In the genomic region with DNA sequence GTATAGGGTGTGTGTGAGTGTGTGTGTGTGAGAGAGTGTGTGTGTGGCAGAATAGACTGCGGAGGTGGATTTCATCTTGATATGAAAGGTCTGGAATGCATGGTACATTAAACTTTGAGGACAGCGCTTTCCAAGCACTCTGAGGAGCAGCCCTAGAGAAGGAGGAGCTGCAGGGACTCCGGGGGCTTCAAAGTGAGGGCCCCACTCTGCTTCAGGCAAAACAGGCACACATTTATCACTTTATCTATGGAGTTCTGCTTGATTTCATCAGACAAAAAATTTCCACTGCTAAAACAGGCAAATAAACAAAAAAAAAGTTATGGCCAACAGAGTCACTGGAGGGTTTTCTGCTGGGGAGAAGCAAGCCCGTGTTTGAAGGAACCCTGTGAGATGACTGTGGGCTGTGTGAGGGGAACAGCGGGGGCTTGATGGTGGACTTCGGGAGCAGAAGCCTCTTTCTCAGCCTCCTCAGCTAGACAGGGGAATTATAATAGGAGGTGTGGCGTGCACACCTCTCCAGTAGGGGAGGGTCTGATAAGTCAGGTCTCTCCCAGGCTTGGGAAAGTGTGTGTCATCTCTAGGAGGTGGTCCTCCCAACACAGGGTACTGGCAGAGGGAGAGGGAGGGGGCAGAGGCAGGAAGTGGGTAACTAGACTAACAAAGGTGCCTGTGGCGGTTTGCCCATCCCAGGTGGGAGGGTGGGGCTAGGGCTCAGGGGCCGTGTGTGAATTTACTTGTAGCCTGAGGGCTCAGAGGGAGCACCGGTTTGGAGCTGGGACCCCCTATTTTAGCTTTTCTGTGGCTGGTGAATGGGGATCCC, we compare ENCODE assay signal across 8 cellular contexts. TPM values are rescaled to one million over a fixed set of nuclear protein-coding genes. Genes with fewer than 3 reads are reported as not detected.
DNase-seq lines count a peak whose midpoint lies in the region; ATAC-seq, FAIRE-seq and TF ChIP-seq lines count a peak whose summit lies in the region.

No MANE protein-coding gene starts in this region.

- intact Hi-C loops in HepG2 (cut with micrococcal nuclease; ENCODE audit: unreplicated experiment) (no loop called here), thyroid gland (cut with DNase I) (no loop called here)

- H2AFZ ChIP-seq in HepG2 (ENCODE audit: low read length): no peak overlapping the region

- ATAC-seq in HepG2: peak; percentile 75
- ATAC-seq in HG03135 (IDR thresholded peaks at IDR 0.05; ENCODE audit: unreplicated experiment): no peak

- H4K20me1 ChIP-seq in HepG2 (ENCODE audit: insufficient read depth, low read length): no peaks in the 10 kb centered on the region

- H3K4me2 ChIP-seq in HepG2 (ENCODE audit: low read depth, low read length): peak overlapping the region; percentile 57

- CTCF ChIA-PET in HepG2 (lab: Yijun Ruan, JAX; ENCODE audit: low intra/inter-chr PET ratio, low total read pairs): no interaction called here

- FAIRE-seq in HepG2 (lab: Jason Lieb, UNC): no peak

- TF ChIP-seq EP300 in HepG2 (IDR thresholded peaks at IDR 0.05; ENCODE audit: low read depth in 2 of 2, low read length in 2 of 2) (no peak), HepG2 (CRISPR knock-in tag; IDR thresholded peaks at IDR 0.05; ENCODE audit: borderline replicate concordance) (no peak)

- H3K27ac ChIP-seq in HepG2 (ENCODE audit: extremely low read length, insufficient read depth, low read length): no peak overlapping the region
- H3K27ac ChIP-seq in thyroid gland: no peak overlapping the region

- POLR2A ChIA-PET in HepG2 (lab: Yijun Ruan, JAX): interaction anchor here (0.9 to 1.2 kb wide), 3 partner anchors 18 to 62 kb away, joined by 3 to 4 read pairs (median 4); partner anchors contain the start of genes HDAC1 and MARCKSL1

- peak overlapping the region in 1 of 3 experiments; percentile 37; a peak in 2 of 6 replicates for H3K4me3 ChIP-seq in HepG2 (replicated peaks in 1 of 3; ENCODE audit: insufficient read depth in 1 of 3, low read depth in 2 of 3, low read length in 3 of 3)
- H3K4me3 ChIP-seq in thyroid gland (replicated peaks in 1 of 3): no peak overlapping the region

- DNase-seq in DMS79 treated with DMSO at 0.1 percent for 48 hours (lab: John Stamatoyannopoulos, UW) (peak; percentile 84), NCI-H526 (lab: John Stamatoyannopoulos, UW) (peak; percentile 62 to 70), activated T-cell treated with anti-CD3 and anti-CD28 coated beads for 48 hours (ENCODE audit: low read depth) (peak; percentile 74), HepG2 (ENCODE audit: low spot score) (peak; percentile 63), thyroid gland (peak; percentile 14 to 29), NCI-H1048 (lab: John Stamatoyannopoulos, UW) (no peak), amygdala (lab: John Stamatoyannopoulos, UW) (no peak)

- in situ Hi-C loops in HepG2 (cut with HindIII; ENCODE audit: extremely low pct_ligation_motif_present, low pct_unique_long_range_greater_than_20kb): no loop called here

- no peak for TF ChIP-seq RAD21 in HepG2 (CRISPR knock-in tag; IDR thresholded peaks at IDR 0.05)

- H3K9ac ChIP-seq in HepG2 (ENCODE audit: insufficient read depth, low read depth, low read length): peak overlapping the region; percentile 13; the same call in 1 of the 2 replicates

- BruUV-seq in HepG2 (replicated peaks; lab: Mats Ljungman, UMichigan): no TSS peak

- H3K9me3 ChIP-seq in HepG2 (ENCODE audit: low read length) (no peaks in the 10 kb centered on the region), thyroid gland (no peaks in the 10 kb centered on the region)

- peaks cover 0 to 10% of the 10 kb centered on the region in 2 experiments; a peak in 1 of 5 replicates for H3K27me3 ChIP-seq in HepG2 (ENCODE audit: control insufficient read depth in 1 of 2, insufficient read depth in 2 of 2, low read length in 2 of 2)
- H3K27me3 ChIP-seq in thyroid gland: no peaks in the 10 kb centered on the region

- no peak for TF ChIP-seq POLR2A in HepG2 (IDR thresholded peaks at IDR 0.05; ENCODE audit: insufficient read depth in 1 of 2, low read depth in 2 of 2, low read length in 2 of 2)
- TF ChIP-seq POLR2A in thyroid gland (IDR thresholded peaks at IDR 0.05): no peak

- H3K4me1 ChIP-seq in HepG2 (ENCODE audit: insufficient read depth, low read length) (peaks cover 21% of the 10 kb centered on the region), thyroid gland (peaks cover 0 to 13% of the 10 kb centered on the region in 2 donors)

- H3K79me2 ChIP-seq in HepG2 (ENCODE audit: insufficient read depth, low read length): no peaks in the 10 kb centered on the region

- 20% methylated on average over 7 of the region's 10 CpGs for WGBS in HepG2 (ENCODE audit: low lambda C conversion rate)
- WGBS in thyroid gland, 2 donors: 31 to 50% methylated on average over 8 to 10 of the region's 10 CpGs

- H3K36me3 ChIP-seq in HepG2 (replicated peaks in 1 of 2; ENCODE audit: control insufficient read depth in 1 of 2, insufficient read depth in 2 of 2, low read length in 2 of 2) (no peaks in the 10 kb centered on the region), thyroid gland (no peaks in the 10 kb centered on the region)

- TF ChIP-seq CTCF in HepG2 (CRISPR knock-in tag; IDR thresholded peaks at IDR 0.05) (no peak), thyroid gland (IDR thresholded peaks at IDR 0.05) (no peak)

RNA-seq across cellular contexts. Expression of gene HDAC1, which starts 18.3 kb away (rescaled TPM):
- 93.5 and 109 TPM in 2 replicates for total RNA-seq in HepG2 (2016; rRNA removed; fragmentation: Illumina TruSeq; extraction: Trizol)
- total RNA-seq in HepG2 (2016; cell fraction: cytosol; rRNA removed; fragmentation: Illumina TruSeq; extraction: Trizol; ENCODE audit: low read depth): 18.6 and 19.6 TPM in 2 replicates
- total RNA-seq in HepG2 (2016; cell fraction: insoluble cytoplasmic fraction; rRNA removed; fragmentation: Illumina TruSeq; extraction: Trizol): 97.8 and 111 TPM in 2 replicates
- total RNA-seq in HepG2 (2016; cell fraction: membrane; rRNA removed; fragmentation: Illumina TruSeq; extraction: Trizol): 26.5 and 28.5 TPM in 2 replicates
- total RNA-seq in HepG2 (2016; cell fraction: nucleus; rRNA removed; fragmentation: Illumina TruSeq; extraction: Trizol): 69.7 and 73.3 TPM in 2 replicates
- 189 and 190 TPM in 2 replicates for polyA plus RNA-seq in HepG2 (2011; rRNA removed)
- polyA plus RNA-seq in HepG2 (2011; cell fraction: cytosol; rRNA removed): 126 and 169 TPM in 2 replicates
- 278 and 321 TPM in 2 replicates for polyA plus RNA-seq in HepG2 (2011; cell fraction: nucleus; rRNA removed)
- 146 and 207 TPM in 2 replicates for polyA plus RNA-seq in HepG2 (2012)
- polyA plus RNA-seq in HepG2 (2016; cell fraction: cytosol; fragmentation: Illumina TruSeq; extraction: Trizol; ENCODE audit: low read depth): 9.8 and 9.9 TPM in 2 replicates
- polyA plus RNA-seq in HepG2 (2016; cell fraction: insoluble cytoplasmic fraction; fragmentation: Illumina TruSeq; extraction: Trizol; ENCODE audit: low read depth): 105 and 112 TPM in 2 replicates
- polyA plus RNA-seq in HepG2 (2016; cell fraction: membrane; fragmentation: Illumina TruSeq; extraction: Trizol; ENCODE audit: low read depth): 15.6 and 18.2 TPM in 2 replicates
- 128 and 133 TPM in 2 replicates for polyA plus RNA-seq in HepG2 (2016; cell fraction: nucleus; fragmentation: Illumina TruSeq; extraction: Trizol; ENCODE audit: insufficient read depth, low read depth)
- polyA minus RNA-seq in HepG2 (2011; rRNA and poly(A)+ RNA removed; ENCODE audit: low replicate concordance): 165 and 166 TPM in 2 replicates
- 54.2 and 56.9 TPM in 2 replicates for polyA minus RNA-seq in HepG2 (2011; cell fraction: cytosol; rRNA and poly(A)+ RNA removed)
- polyA minus RNA-seq in HepG2 (2011; cell fraction: nucleus; rRNA and poly(A)+ RNA removed): 145 and 189 TPM in 2 replicates
- total RNA-seq in thyroid gland: 10 to 100 TPM; 78.2 to 96.8 (median 85.0) TPM

RNA-seq across cellular contexts. Expression of gene LCK, which starts 22.5 kb away (rescaled TPM):
- 0.83 and 0.93 TPM in 2 replicates for total RNA-seq in HepG2 (2016; rRNA removed; fragmentation: Illumina TruSeq; extraction: Trizol)
- total RNA-seq in HepG2 (2016; cell fraction: cytosol; rRNA removed; fragmentation: Illumina TruSeq; extraction: Trizol; ENCODE audit: low read depth): 0.30 TPM in 1 of 2 replicates, not detected in the other
- 0.54 and 0.61 TPM in 2 replicates for total RNA-seq in HepG2 (2016; cell fraction: insoluble cytoplasmic fraction; rRNA removed; fragmentation: Illumina TruSeq; extraction: Trizol)
- total RNA-seq in HepG2 (2016; cell fraction: membrane; rRNA removed; fragmentation: Illumina TruSeq; extraction: Trizol): 0.31 and 0.40 TPM in 2 replicates
- total RNA-seq in HepG2 (2016; cell fraction: nucleus; rRNA removed; fragmentation: Illumina TruSeq; extraction: Trizol): 0.40 and 1.3 TPM in 2 replicates
- 1.8 and 3.1 TPM in 2 replicates for polyA plus RNA-seq in HepG2 (2011; rRNA removed)
- 1.6 and 2.2 TPM in 2 replicates for polyA plus RNA-seq in HepG2 (2011; cell fraction: cytosol; rRNA removed)
- 5.1 and 6.4 TPM in 2 replicates for polyA plus RNA-seq in HepG2 (2011; cell fraction: nucleus; rRNA removed)
- polyA plus RNA-seq in HepG2 (2012): 1.2 and 1.3 TPM in 2 replicates
- 0.06 and 0.08 TPM in 2 replicates for polyA plus RNA-seq in HepG2 (2016; cell fraction: cytosol; fragmentation: Illumina TruSeq; extraction: Trizol; ENCODE audit: low read depth)
- polyA plus RNA-seq in HepG2 (2016; cell fraction: insoluble cytoplasmic fraction; fragmentation: Illumina TruSeq; extraction: Trizol; ENCODE audit: low read depth): 0.60 and 0.75 TPM in 2 replicates
- polyA plus RNA-seq in HepG2 (2016; cell fraction: membrane; fragmentation: Illumina TruSeq; extraction: Trizol; ENCODE audit: low read depth): 0.17 and 0.27 TPM in 2 replicates
- 0.71 and 1.1 TPM in 2 replicates for polyA plus RNA-seq in HepG2 (2016; cell fraction: nucleus; fragmentation: Illumina TruSeq; extraction: Trizol; ENCODE audit: insufficient read depth, low read depth)
- 0.42 and 2.6 TPM in 2 replicates for polyA minus RNA-seq in HepG2 (2011; rRNA and poly(A)+ RNA removed; ENCODE audit: low replicate concordance)
- 1.2 and 1.3 TPM in 2 replicates for polyA minus RNA-seq in HepG2 (2011; cell fraction: cytosol; rRNA and poly(A)+ RNA removed)
- polyA minus RNA-seq in HepG2 (2011; cell fraction: nucleus; rRNA and poly(A)+ RNA removed): 0.75 and 2.3 TPM in 2 replicates
- 1 to 10 TPM; 2.2 to 4.0 (median 3.5) TPM for total RNA-seq in thyroid gland

RNA-seq across cellular contexts. Expression of gene FAM167B, which starts 26.6 kb away (rescaled TPM):
- total RNA-seq in HepG2 (2016; rRNA removed; fragmentation: Illumina TruSeq; extraction: Trizol) (0.15 and 0.45 TPM in 2 replicates), thyroid gland (1 to 10 TPM; 3.6 to 5.6 (median 4.1) TPM)
- 0.30 TPM in 1 of 2 replicates, not detected in the other for total RNA-seq in HepG2 (2016; cell fraction: cytosol; rRNA removed; fragmentation: Illumina TruSeq; extraction: Trizol; ENCODE audit: low read depth)
- total RNA-seq in HepG2 (2016; cell fraction: insoluble cytoplasmic fraction; rRNA removed; fragmentation: Illumina TruSeq; extraction: Trizol): 0.28 TPM in 1 of 2 replicates, not detected in the other
- total RNA-seq in HepG2 (2016; cell fraction: membrane; rRNA removed; fragmentation: Illumina TruSeq; extraction: Trizol): 0.31 and 0.65 TPM in 2 replicates
- total RNA-seq in HepG2 (2016; cell fraction: nucleus; rRNA removed; fragmentation: Illumina TruSeq; extraction: Trizol): 0.41 TPM in 1 of 2 replicates, not detected in the other
- polyA plus RNA-seq in HepG2 (2011; rRNA removed): 0.70 and 1.1 TPM in 2 replicates
- 0.67 and 1.1 TPM in 2 replicates for polyA plus RNA-seq in HepG2 (2011; cell fraction: cytosol; rRNA removed)
- polyA plus RNA-seq in HepG2 (2011; cell fraction: nucleus; rRNA removed): 0.51 and 0.55 TPM in 2 replicates
- 0.94 and 1.4 TPM in 2 replicates for polyA plus RNA-seq in HepG2 (2012)
- 0.37 and 0.38 TPM in 2 replicates for polyA plus RNA-seq in HepG2 (2016; cell fraction: cytosol; fragmentation: Illumina TruSeq; extraction: Trizol; ENCODE audit: low read depth)
- 0.44 and 0.56 TPM in 2 replicates for polyA plus RNA-seq in HepG2 (2016; cell fraction: insoluble cytoplasmic fraction; fragmentation: Illumina TruSeq; extraction: Trizol; ENCODE audit: low read depth)
- 0.42 and 0.56 TPM in 2 replicates for polyA plus RNA-seq in HepG2 (2016; cell fraction: membrane; fragmentation: Illumina TruSeq; extraction: Trizol; ENCODE audit: low read depth)
- polyA plus RNA-seq in HepG2 (2016; cell fraction: nucleus; fragmentation: Illumina TruSeq; extraction: Trizol; ENCODE audit: insufficient read depth, low read depth): 0.89 TPM in 1 of 2 replicates, not detected in the other
- polyA minus RNA-seq in HepG2 (2011; rRNA and poly(A)+ RNA removed; ENCODE audit: low replicate concordance): 0.44 and 1.3 TPM in 2 replicates
- polyA minus RNA-seq in HepG2 (2011; cell fraction: cytosol; rRNA and poly(A)+ RNA removed): 0.70 TPM in 1 of 2 replicates, not detected in the other
- not detected in 2 replicates for polyA minus RNA-seq in HepG2 (2011; cell fraction: nucleus; rRNA and poly(A)+ RNA removed)

RNA-seq across cellular contexts. Expression of gene EIF3I, which starts 51.4 kb away (rescaled TPM):
- total RNA-seq in HepG2 (2016; rRNA removed; fragmentation: Illumina TruSeq; extraction: Trizol): 223 and 286 TPM in 2 replicates
- total RNA-seq in HepG2 (2016; cell fraction: cytosol; rRNA removed; fragmentation: Illumina TruSeq; extraction: Trizol; ENCODE audit: low read depth): 67.0 and 70.3 TPM in 2 replicates
- total RNA-seq in HepG2 (2016; cell fraction: insoluble cytoplasmic fraction; rRNA removed; fragmentation: Illumina TruSeq; extraction: Trizol): 235 and 275 TPM in 2 replicates
- 130 and 131 TPM in 2 replicates for total RNA-seq in HepG2 (2016; cell fraction: membrane; rRNA removed; fragmentation: Illumina TruSeq; extraction: Trizol)
- total RNA-seq in HepG2 (2016; cell fraction: nucleus; rRNA removed; fragmentation: Illumina TruSeq; extraction: Trizol): 55.1 and 64.8 TPM in 2 replicates
- polyA plus RNA-seq in HepG2 (2011; rRNA removed): 210 and 218 TPM in 2 replicates
- polyA plus RNA-seq in HepG2 (2011; cell fraction: cytosol; rRNA removed): 334 and 368 TPM in 2 replicates
- 51.9 and 67.9 TPM in 2 replicates for polyA plus RNA-seq in HepG2 (2011; cell fraction: nucleus; rRNA removed)
- polyA plus RNA-seq in HepG2 (2012): 173 and 177 TPM in 2 replicates
- polyA plus RNA-seq in HepG2 (2016; cell fraction: cytosol; fragmentation: Illumina TruSeq; extraction: Trizol; ENCODE audit: low read depth): 77.8 and 80.3 TPM in 2 replicates
- polyA plus RNA-seq in HepG2 (2016; cell fraction: insoluble cytoplasmic fraction; fragmentation: Illumina TruSeq; extraction: Trizol; ENCODE audit: low read depth): 282 and 311 TPM in 2 replicates
- 120 and 124 TPM in 2 replicates for polyA plus RNA-seq in HepG2 (2016; cell fraction: membrane; fragmentation: Illumina TruSeq; extraction: Trizol; ENCODE audit: low read depth)
- polyA plus RNA-seq in HepG2 (2016; cell fraction: nucleus; fragmentation: Illumina TruSeq; extraction: Trizol; ENCODE audit: insufficient read depth, low read depth): 90.6 and 90.7 TPM in 2 replicates
- 326 and 552 TPM in 2 replicates for polyA minus RNA-seq in HepG2 (2011; rRNA and poly(A)+ RNA removed; ENCODE audit: low replicate concordance)
- 107 and 121 TPM in 2 replicates for polyA minus RNA-seq in HepG2 (2011; cell fraction: cytosol; rRNA and poly(A)+ RNA removed)
- polyA minus RNA-seq in HepG2 (2011; cell fraction: nucleus; rRNA and poly(A)+ RNA removed): 37.5 and 37.7 TPM in 2 replicates
- total RNA-seq in thyroid gland: 100 to 1,000 TPM; 193 to 383 (median 216) TPM

RNA-seq across cellular contexts. Expression of gene TMEM234, which starts 51.4 kb away (rescaled TPM):
- total RNA-seq in HepG2 (2016; rRNA removed; fragmentation: Illumina TruSeq; extraction: Trizol) (4.2 and 9.0 TPM in 2 replicates), thyroid gland (10 to 100 TPM; 38.4 to 52.8 (median 39.2) TPM)
- 5.8 and 6.9 TPM in 2 replicates for total RNA-seq in HepG2 (2016; cell fraction: cytosol; rRNA removed; fragmentation: Illumina TruSeq; extraction: Trizol; ENCODE audit: low read depth)
- 3.5 and 8.7 TPM in 2 replicates for total RNA-seq in HepG2 (2016; cell fraction: insoluble cytoplasmic fraction; rRNA removed; fragmentation: Illumina TruSeq; extraction: Trizol)
- total RNA-seq in HepG2 (2016; cell fraction: membrane; rRNA removed; fragmentation: Illumina TruSeq; extraction: Trizol): 5.1 and 5.2 TPM in 2 replicates
- 11.7 and 11.9 TPM in 2 replicates for total RNA-seq in HepG2 (2016; cell fraction: nucleus; rRNA removed; fragmentation: Illumina TruSeq; extraction: Trizol)
- polyA plus RNA-seq in HepG2 (2011; rRNA removed): 6.1 and 6.8 TPM in 2 replicates
- polyA plus RNA-seq in HepG2 (2011; cell fraction: cytosol; rRNA removed): 3.9 and 4.6 TPM in 2 replicates
- polyA plus RNA-seq in HepG2 (2011; cell fraction: nucleus; rRNA removed): 23.3 and 24.8 TPM in 2 replicates
- polyA plus RNA-seq in HepG2 (2012): 4.1 and 4.7 TPM in 2 replicates
- polyA plus RNA-seq in HepG2 (2016; cell fraction: cytosol; fragmentation: Illumina TruSeq; extraction: Trizol; ENCODE audit: low read depth): 3.2 TPM in 2 replicates
- polyA plus RNA-seq in HepG2 (2016; cell fraction: insoluble cytoplasmic fraction; fragmentation: Illumina TruSeq; extraction: Trizol; ENCODE audit: low read depth): 3.8 and 4.7 TPM in 2 replicates
- 2.9 and 3.0 TPM in 2 replicates for polyA plus RNA-seq in HepG2 (2016; cell fraction: membrane; fragmentation: Illumina TruSeq; extraction: Trizol; ENCODE audit: low read depth)
- 14.3 and 14.8 TPM in 2 replicates for polyA plus RNA-seq in HepG2 (2016; cell fraction: nucleus; fragmentation: Illumina TruSeq; extraction: Trizol; ENCODE audit: insufficient read depth, low read depth)
- 21.3 and 41.3 TPM in 2 replicates for polyA minus RNA-seq in HepG2 (2011; rRNA and poly(A)+ RNA removed; ENCODE audit: low replicate concordance)
- polyA minus RNA-seq in HepG2 (2011; cell fraction: cytosol; rRNA and poly(A)+ RNA removed): 1.7 and 3.0 TPM in 2 replicates
- 24.1 and 26.1 TPM in 2 replicates for polyA minus RNA-seq in HepG2 (2011; cell fraction: nucleus; rRNA and poly(A)+ RNA removed)

Comparison
In these comparisons a context has a peak if more than half of its experiments do, and no peak if none do; other contexts are left out.
1. DNase-seq: peak in DMS79 treated with DMSO at 0.1 percent for 48 hours (single experiment), NCI-H526 (2 of 2), activated T-cell treated with anti-CD3 and anti-CD28 coated beads for 48 hours (single experiment), HepG2 (single experiment) and thyroid gland (2 of 2); none in NCI-H1048 (single experiment) and amygdala (0 of 56).